In genomic region chr11:111870113-111870512, GRCh38 we compare ENCODE assay signal across 1 cellular context.
TF ChIP-seq lines count a peak whose summit lies in the region.

No MANE protein-coding gene starts in this region.

TF ChIP-seq in HepG2, 621 proteins besides CTCF, POLR2A, EP300 and RAD21:
- TF ChIP-seq SAP130 (CRISPR knock-in tag; IDR thresholded peaks at IDR 0.05; ENCODE audit: low read depth) = no peak
- TF ChIP-seq ZNF770 (CRISPR knock-in tag; IDR thresholded peaks at IDR 0.05) = no peak
- TF ChIP-seq ARNTL (CRISPR knock-in tag; IDR thresholded peaks at IDR 0.05) = no peak
- TF ChIP-seq FOXJ3 (CRISPR knock-in tag; IDR thresholded peaks at IDR 0.05; ENCODE audit: borderline replicate concordance) = no peak
- no peak for TF ChIP-seq DZIP1 (CRISPR knock-in tag; IDR thresholded peaks at IDR 0.05)
- TF ChIP-seq RFXANK (CRISPR knock-in tag; IDR thresholded peaks at IDR 0.05) = no peak
- no peak for TF ChIP-seq ZNF576 (CRISPR knock-in tag; IDR thresholded peaks at IDR 0.05)
- TF ChIP-seq MXI1 (IDR thresholded peaks at IDR 0.05; ENCODE audit: borderline replicate concordance, low read depth, low read length) = no peak
